1 cellular context compared by ENCODE assay signal in the genomic region with DNA sequence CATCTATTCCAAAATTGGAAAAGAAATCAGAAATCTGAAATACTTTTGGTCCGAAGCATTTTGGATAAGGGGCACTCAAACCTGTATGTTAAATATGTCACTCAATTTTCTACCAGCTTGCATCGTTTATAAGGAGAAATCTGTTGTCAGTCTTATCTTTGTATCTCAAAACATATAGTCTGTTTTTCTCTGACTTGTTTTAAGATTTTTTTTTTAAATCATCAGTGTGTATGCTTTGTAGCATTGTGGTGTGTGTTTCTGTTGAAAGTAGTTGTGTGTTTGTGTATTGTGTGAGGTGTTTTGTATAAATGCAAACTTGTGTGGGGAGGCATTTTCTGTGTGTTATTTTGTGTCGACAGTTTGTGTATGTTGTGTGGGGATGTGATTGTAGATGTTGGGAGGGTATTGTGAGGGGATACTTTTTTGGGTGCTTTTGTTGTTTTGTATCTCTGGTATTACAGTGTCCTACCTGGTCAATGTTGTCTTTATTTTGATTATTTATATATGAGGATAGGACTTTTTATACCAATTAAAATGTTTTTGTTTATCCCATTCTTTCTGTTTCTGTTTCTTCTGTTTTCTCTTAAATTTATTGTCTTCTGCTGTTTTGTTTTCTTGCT.
TF ChIP-seq lines count a peak whose summit lies in the region.

No MANE protein-coding gene starts in this region.

TF ChIP-seq in WTC11, 78 proteins besides CTCF, POLR2A, EP300 and RAD21:
- TF ChIP-seq, protein P1, sequence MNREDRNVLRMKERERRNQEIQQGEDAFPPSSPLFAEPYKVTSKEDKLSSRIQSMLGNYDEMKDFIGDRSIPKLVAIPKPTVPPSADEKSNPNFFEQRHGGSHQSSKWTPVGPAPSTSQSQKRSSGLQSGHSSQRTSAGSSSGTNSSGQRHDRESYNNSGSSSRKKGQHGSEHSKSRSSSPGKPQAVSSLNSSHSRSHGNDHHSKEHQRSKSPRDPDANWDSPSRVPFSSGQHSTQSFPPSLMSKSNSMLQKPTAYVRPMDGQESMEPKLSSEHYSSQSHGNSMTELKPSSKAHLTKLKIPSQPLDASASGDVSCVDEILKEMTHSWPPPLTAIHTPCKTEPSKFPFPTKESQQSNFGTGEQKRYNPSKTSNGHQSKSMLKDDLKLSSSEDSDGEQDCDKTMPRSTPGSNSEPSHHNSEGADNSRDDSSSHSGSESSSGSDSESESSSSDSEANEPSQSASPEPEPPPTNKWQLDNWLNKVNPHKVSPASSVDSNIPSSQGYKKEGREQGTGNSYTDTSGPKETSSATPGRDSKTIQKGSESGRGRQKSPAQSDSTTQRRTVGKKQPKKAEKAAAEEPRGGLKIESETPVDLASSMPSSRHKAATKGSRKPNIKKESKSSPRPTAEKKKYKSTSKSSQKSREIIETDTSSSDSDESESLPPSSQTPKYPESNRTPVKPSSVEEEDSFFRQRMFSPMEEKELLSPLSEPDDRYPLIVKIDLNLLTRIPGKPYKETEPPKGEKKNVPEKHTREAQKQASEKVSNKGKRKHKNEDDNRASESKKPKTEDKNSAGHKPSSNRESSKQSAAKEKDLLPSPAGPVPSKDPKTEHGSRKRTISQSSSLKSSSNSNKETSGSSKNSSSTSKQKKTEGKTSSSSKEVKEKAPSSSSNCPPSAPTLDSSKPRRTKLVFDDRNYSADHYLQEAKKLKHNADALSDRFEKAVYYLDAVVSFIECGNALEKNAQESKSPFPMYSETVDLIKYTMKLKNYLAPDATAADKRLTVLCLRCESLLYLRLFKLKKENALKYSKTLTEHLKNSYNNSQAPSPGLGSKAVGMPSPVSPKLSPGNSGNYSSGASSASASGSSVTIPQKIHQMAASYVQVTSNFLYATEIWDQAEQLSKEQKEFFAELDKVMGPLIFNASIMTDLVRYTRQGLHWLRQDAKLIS (CRISPR knock-in tag; IDR thresholded peaks at IDR 0.05; ENCODE audit: borderline replicate concordance) = no peak
- TF ChIP-seq KAT7 (CRISPR knock-in tag; IDR thresholded peaks at IDR 0.05; ENCODE audit: borderline replicate concordance) (no peak), ZNF317 (CRISPR knock-in tag; IDR thresholded peaks at IDR 0.05; ENCODE audit: borderline replicate concordance, low read depth) (peak; percentile 89)
